In genomic region chr7:92205987-92206386, GRCh38 we compare ENCODE assay signal across 22 cellular contexts. TPM values are rescaled to one million over a fixed set of nuclear protein-coding genes. Genes with fewer than 3 reads are reported as not detected.
"Had no signal": no experiment of that assay in that cellular context is flagged by ENCODE, and none has a peak within 500 bp of the region (broad histone marks: within the 10 kb centered on the region; RNA-seq: fewer than 3 reads in every experiment).

No MANE protein-coding gene starts in this region.

- H3K4me1 Mint-ChIP-seq: nephron progenitor cell had no signal

- H3K27ac ChIP-seq: cardiac muscle cell, transverse colon, vagina had no signal

- H3K27me3 ChIP-seq: cardiac muscle cell, transverse colon, vagina had no signal

- H3K4me3 ChIP-seq: cardiac muscle cell, transverse colon, vagina had no signal

- H3K27me3 Mint-ChIP-seq: activated CD4-positive, alpha-beta memory T cell treated with anti-CD3 and anti-CD28 coated beads, Interleukin-2, amount 10 ng/mL, durations not matched to agents 7 days and 5 days; activated CD4-positive, alpha-beta T cell treated with anti-CD3 and anti-CD28 coated beads, Interleukin-2, amount 10 ng/mL, durations not matched to agents 24 days and 14 days; activated naive CD4-positive, alpha-beta T cell treated with anti-CD3 and anti-CD28 coated beads, Interleukin-2, amount 10 ng/mL, durations not matched to agents 7 days and 5 days had no signal

- H3K27ac Mint-ChIP-seq: activated CD4-positive, alpha-beta memory T cell treated with anti-CD3 and anti-CD28 coated beads, Interleukin-2, amount 10 ng/mL, durations not matched to agents 7 days and 5 days; activated CD4-positive, alpha-beta T cell treated with anti-CD3 and anti-CD28 coated beads, Interleukin-2, amount 10 ng/mL, durations not matched to agents 24 days and 14 days; activated naive CD4-positive, alpha-beta T cell treated with anti-CD3 and anti-CD28 coated beads, Interleukin-2, amount 10 ng/mL, durations not matched to agents 7 days and 5 days; activated T-cell treated with anti-CD3 and anti-CD28 coated beads, Interleukin-2, amount 50 U/mL, for 72 hours; nephron progenitor cell; stimulated activated effector memory CD8-positive, alpha-beta T cell treated with anti-CD3 and anti-CD28 coated beads, Interleukin-12 subunit alpha, Interleukin-12 subunit beta, amount 100 ng/mL, for 72 hours had no signal

- H3K4me3 Mint-ChIP-seq: activated CD4-positive, alpha-beta memory T cell treated with anti-CD3 and anti-CD28 coated beads, Interleukin-2, amount 10 ng/mL, durations not matched to agents 7 days and 5 days; activated CD4-positive, alpha-beta T cell treated with anti-CD3 and anti-CD28 coated beads, Interleukin-2, amount 10 ng/mL, durations not matched to agents 24 days and 14 days; activated naive CD4-positive, alpha-beta T cell treated with anti-CD3 and anti-CD28 coated beads, Interleukin-2, amount 10 ng/mL, durations not matched to agents 7 days and 5 days; activated T-cell treated with anti-CD3 and anti-CD28 coated beads, Interleukin-2, amount 50 U/mL, for 72 hours; nephron progenitor cell; stimulated activated effector memory CD8-positive, alpha-beta T cell treated with anti-CD3 and anti-CD28 coated beads, Interleukin-12 subunit alpha, Interleukin-12 subunit beta, amount 100 ng/mL, for 72 hours had no signal

- ATAC-seq: activated T-cell treated with anti-CD3 and anti-CD28 coated beads, Interleukin-2, amount 50 U/mL, for 72 hours; esophagus mucosa; left ventricle myocardium superior; sciatic nerve; stimulated activated effector memory CD8-positive, alpha-beta T cell treated with anti-CD3 and anti-CD28 coated beads, Interleukin-12 subunit alpha, Interleukin-12 subunit beta, amount 100 ng/mL, for 72 hours had no signal

- H3K4me1 ChIP-seq: transverse colon, vagina had no signal

- DNase-seq: activated CD4-positive, alpha-beta memory T cell treated with anti-CD3 and anti-CD28 coated beads, Interleukin-2, amount 10 ng/mL, durations not matched to agents 7 days and 5 days; activated CD4-positive, alpha-beta T cell treated with anti-CD3 and anti-CD28 coated beads, Interleukin-2, amount 10 ng/mL, durations not matched to agents 24 days and 14 days; activated effector memory CD4-positive, alpha-beta T cell treated with anti-CD3 and anti-CD28 coated beads, Interleukin-2, amount 50 U/mL, for 16 hours; activated naive CD4-positive, alpha-beta T cell treated with anti-CD3 and anti-CD28 coated beads, Interleukin-2, amount 10 ng/mL, durations not matched to agents 7 days and 5 days; activated T-cell treated with anti-CD3 and anti-CD28 coated beads, Interleukin-2, amount 50 U/mL, for 72 hours; amygdala; effector memory CD4-positive, alpha-beta T cell; foreskin melanocyte; left ventricle myocardium superior; nephron progenitor cell; occipital lobe; posterior cingulate gyrus; small intestine; stimulated activated CD4-positive, alpha-beta T cell treated with anti-CD3 and anti-CD28 coated beads, Interleukin-2, amount 100 ng/mL, for 24 hours; transverse colon had no signal

- FAIRE-seq: endothelial cell of umbilical vein had no signal

RNA-seq across cellular contexts. Expression of gene LRRD1, which starts 27.0 kb away (rescaled TPM):
- total RNA-seq: activated CD4-positive, alpha-beta memory T cell treated with anti-CD3 and anti-CD28 coated beads, Interleukin-2, amount 10 ng/mL, durations not matched to agents 7 days and 5 days; activated CD4-positive, alpha-beta T cell treated with anti-CD3 and anti-CD28 coated beads, Interleukin-2, amount 10 ng/mL, durations not matched to agents 24 days and 14 days; activated T-cell treated with anti-CD3 and anti-CD28 coated beads, Interleukin-2, amount 50 U/mL, for 72 hours; esophagus mucosa; left ventricle myocardium superior; sciatic nerve; T-helper 1 cell treated with Interleukin-12 subunit alpha and Interleukin-12 subunit beta and Interleukin-4 antibody, amounts not matched to agents 30 ng/mL and 1 ng/mL, for 36 hours; transverse colon had no signal
- polyA plus RNA-seq: cardiac muscle cell had no signal
